Comparison of ENCODE assay signal across 23 cellular contexts in the genomic region with DNA sequence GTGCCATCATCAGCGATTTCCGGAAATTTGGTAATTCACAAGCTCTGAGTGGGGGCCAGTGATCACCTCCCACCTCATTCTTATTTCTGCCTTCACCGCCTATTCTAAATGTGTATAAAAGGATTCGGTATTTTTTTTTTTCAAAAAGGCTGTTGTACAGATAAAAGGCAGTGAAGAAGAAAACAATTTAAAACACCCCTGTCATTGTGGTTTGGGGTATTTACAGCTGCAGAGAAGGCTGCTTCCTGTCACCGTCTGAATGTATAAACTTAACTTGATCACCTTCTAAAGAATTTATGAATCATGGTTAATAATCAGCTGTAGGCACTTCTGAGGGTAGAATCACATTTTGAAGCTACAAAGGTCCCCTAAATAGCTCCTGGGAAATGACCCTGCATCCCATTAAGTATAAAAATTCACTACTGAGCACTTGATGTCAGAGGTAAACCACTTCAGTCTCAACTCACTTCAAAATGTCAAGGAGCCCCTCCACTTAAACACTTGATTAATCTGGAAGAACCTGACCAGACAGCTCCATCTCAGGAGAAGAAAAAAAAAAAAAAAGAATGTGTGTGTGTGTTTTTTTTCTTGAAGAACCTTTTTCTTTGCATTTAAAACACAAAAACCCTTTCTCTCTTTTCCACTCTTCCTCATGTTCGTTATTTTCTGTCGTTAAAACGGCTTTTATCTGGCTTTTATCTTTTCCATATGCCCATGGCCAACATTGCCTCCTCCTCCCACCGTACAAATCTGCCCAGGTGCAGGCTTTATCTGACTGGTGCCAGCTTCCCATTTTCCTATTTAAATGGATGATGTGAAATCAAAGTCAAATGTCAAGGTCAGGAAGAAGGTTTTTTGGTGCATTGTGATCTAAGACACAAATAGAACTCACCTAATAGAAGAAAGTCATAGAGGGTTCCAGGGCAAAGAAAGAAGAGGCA.
DNase-seq lines count a peak whose midpoint lies in the region; ATAC-seq and TF ChIP-seq lines count a peak whose summit lies in the region.
"Had no signal": no experiment of that assay in that cellular context is flagged by ENCODE, and none has a peak within 500 bp of the region (broad histone marks: within the 10 kb centered on the region; RNA-seq: fewer than 3 reads in every experiment).

No MANE protein-coding gene starts in this region.

- peak overlapping the region in 7 of 10 donors; percentile 2 to 63 (median 46) for H3K4me3 Mint-ChIP-seq in naive thymus-derived CD8-positive, alpha-beta T cell
- H3K4me3 Mint-ChIP-seq: activated CD4-positive, alpha-beta memory T cell treated with anti-CD3 and anti-CD28 coated beads for 36 hours; T-helper 2 cell treated with Interferon-gamma antibody and Interleukin-4, amounts not matched to agents 5 μg/mL and 100 μg/mL, for 36 hours had no signal

- no peaks in the 10 kb centered on the region for H4K20me1 ChIP-seq in BLaER1 treated with 17β-estradiol and CSF1 and Interleukin-3, amounts not matched to agents 10 nM and 100 nM

- DNase-seq in RWPE2 (ENCODE audit: low spot score), result no peak
- DNase-seq in naive thymus-derived CD8-positive, alpha-beta T cell, result peak in 3 of 10 donors; percentile 7 to 44 (median 16)
- DNase-seq in NK-92 treated with Interleukin-12 subunit alpha and Interleukin-12 subunit beta, amount 100 ng/mL, for 24 hours (lab: John Stamatoyannopoulos, UW), result no peak
- DNase-seq in midbrain (lab: John Stamatoyannopoulos, UW), result no peak
- DNase-seq in stimulated activated CD4-positive, alpha-beta T cell treated with anti-CD3 and anti-CD28 coated beads, Interleukin-2, amount 100 ng/mL, for 24 hours, result no peak
- DNase-seq: ACHN; activated CD4-positive, alpha-beta memory T cell treated with anti-CD3 and anti-CD28 coated beads for 36 hours; activated CD4-positive, CD25-positive, alpha-beta regulatory T cell; activated gamma-delta T cell treated with Interleukin-2 at 50 U/mL for 16 hours; activated T-cell treated with anti-CD3 and anti-CD28 coated beads for 4 hours; dermis blood vessel endothelial cell; lower lobe of right lung; NCI-H2081; occipital lobe; RPMI8226; SK-N-SH; stimulated activated CD4-positive, alpha-beta T cell treated with anti-CD3 and anti-CD28 coated beads, Interleukin-12 subunit alpha, Interleukin-12 subunit beta, amount 100 ng/mL, for 4 hours had no signal

- peaks cover 0 to 5% (median 0%) of the 10 kb centered on the region in 9 donors for H3K9me3 Mint-ChIP-seq in naive thymus-derived CD8-positive, alpha-beta T cell

- ATAC-seq in RWPE2 (ENCODE audit: low read depth), result peak; percentile 59
- ATAC-seq in naive thymus-derived CD8-positive, alpha-beta T cell, result peak; percentile 33 to 50
- ATAC-seq in GM19023 (IDR thresholded peaks at IDR 0.05; ENCODE audit: unreplicated experiment), result no peak

- peak overlapping the region; percentile 1 to 75 (median 69); a peak in 19 of 22 replicates for H3K9ac ChIP-seq in BLaER1 treated with 17β-estradiol and CSF1 and Interleukin-3, amounts not matched to agents 10 nM and 100 nM
- H3K9ac ChIP-seq: SK-N-SH had no signal

- peak overlapping the region; percentile 63 to 91 (median 81) for H3K4me2 ChIP-seq in BLaER1 treated with 17β-estradiol and CSF1 and Interleukin-3, amounts not matched to agents 10 nM and 100 nM
- H3K4me2 ChIP-seq: SK-N-SH had no signal

- H3K27me3 ChIP-seq in BLaER1 treated with 17β-estradiol and CSF1 and Interleukin-3, amounts not matched to agents 10 nM and 100 nM, result no peaks in the 10 kb centered on the region
- no peaks in the 10 kb centered on the region for H3K27me3 ChIP-seq in RWPE2 (ENCODE audit: insufficient read depth, poor library complexity, severe bottlenecking)
- H3K27me3 ChIP-seq: suprapubic skin, vagina had no signal

- H3K4me1 Mint-ChIP-seq in naive thymus-derived CD8-positive, alpha-beta T cell, result peaks cover 5 to 40% (median 10%) of the 10 kb centered on the region in 4 donors

- TF ChIP-seq CTCF in RWPE2 (IDR thresholded peaks at IDR 0.05; ENCODE audit: poor library complexity, severe bottlenecking), result no peak

- peak overlapping the region in 4 of 10 donors; percentile 12 to 48 (median 15) for H3K27ac Mint-ChIP-seq in naive thymus-derived CD8-positive, alpha-beta T cell
- H3K27ac Mint-ChIP-seq: activated CD4-positive, alpha-beta memory T cell treated with anti-CD3 and anti-CD28 coated beads for 36 hours; T-helper 2 cell treated with Interferon-gamma antibody and Interleukin-4, amounts not matched to agents 5 μg/mL and 100 μg/mL, for 36 hours had no signal

- peak overlapping the region in 10 of 11 experiments; percentile 10 to 92 (median 86); a peak in 19 of 22 replicates for H3K27ac ChIP-seq in BLaER1 treated with 17β-estradiol and CSF1 and Interleukin-3, amounts not matched to agents 10 nM and 100 nM
- H3K27ac ChIP-seq in KOPT-K1 (ENCODE audit: low read depth, low read length, poor library complexity, severe bottlenecking) (peak overlapping the region; percentile 97), RWPE2 (ENCODE audit: poor library complexity, severe bottlenecking) (no peak overlapping the region)
- H3K27ac ChIP-seq: lower lobe of right lung, suprapubic skin, vagina had no signal

- H3K27me3 Mint-ChIP-seq in naive thymus-derived CD8-positive, alpha-beta T cell, result peaks cover 0 to 12% (median 3%) of the 10 kb centered on the region in 5 donors

- no peaks in the 10 kb centered on the region for H3K36me3 ChIP-seq in BLaER1 treated with 17β-estradiol and CSF1 and Interleukin-3, amounts not matched to agents 10 nM and 100 nM
- H3K36me3 ChIP-seq in KOPT-K1 (ENCODE audit: insufficient read depth, low read length), result no peaks in the 10 kb centered on the region
- H3K36me3 ChIP-seq in RWPE2 (ENCODE audit: low read depth), result no peaks in the 10 kb centered on the region
- H3K36me3 ChIP-seq: lower lobe of right lung, suprapubic skin, vagina had no signal

- POLR2A ChIA-PET in naive thymus-derived CD8-positive, alpha-beta T cell (lab: Charles Lee), result no interaction called here

- H3K36me3 Mint-ChIP-seq in naive thymus-derived CD8-positive, alpha-beta T cell, result no peaks in the 10 kb centered on the region
- H3K36me3 Mint-ChIP-seq: activated CD4-positive, alpha-beta memory T cell treated with anti-CD3 and anti-CD28 coated beads for 36 hours had no signal

- peaks cover 35 to 100% (median 87%) of the 10 kb centered on the region in 10 experiments for H3K4me1 ChIP-seq in BLaER1 treated with 17β-estradiol and CSF1 and Interleukin-3, amounts not matched to agents 10 nM and 100 nM
- no peaks in the 10 kb centered on the region for H3K4me1 ChIP-seq in RWPE2 (ENCODE audit: insufficient read depth, poor library complexity, severe bottlenecking)
- H3K4me1 ChIP-seq: lower lobe of right lung, suprapubic skin, vagina had no signal

- peaks cover 0 to 14% (median 7%) of the 10 kb centered on the region in 11 experiments; a peak in 10 of 22 replicates for H3K9me3 ChIP-seq in BLaER1 treated with 17β-estradiol and CSF1 and Interleukin-3, amounts not matched to agents 10 nM and 100 nM (replicated peaks in 1 of 11)
- peaks cover 7% of the 10 kb centered on the region for H3K9me3 ChIP-seq in KOPT-K1 (ENCODE audit: insufficient read depth, low read length, poor library complexity, severe bottlenecking)
- no peaks in the 10 kb centered on the region for H3K9me3 ChIP-seq in RWPE2 (ENCODE audit: severe bottlenecking)
- H3K9me3 ChIP-seq: lower lobe of right lung, SK-N-SH, suprapubic skin, vagina had no signal

- peak overlapping the region in 2 of 10 experiments; percentile 18 to 40; a peak in 3 of 20 replicates for H3K4me3 ChIP-seq in BLaER1 treated with 17β-estradiol and CSF1 and Interleukin-3, amounts not matched to agents 10 nM and 100 nM
- no peak overlapping the region for H3K4me3 ChIP-seq in RWPE2 (ENCODE audit: severe bottlenecking)
- H3K4me3 ChIP-seq: lower lobe of right lung, suprapubic skin, vagina had no signal
